24 cellular contexts compared by ENCODE assay signal in the genomic region with DNA sequence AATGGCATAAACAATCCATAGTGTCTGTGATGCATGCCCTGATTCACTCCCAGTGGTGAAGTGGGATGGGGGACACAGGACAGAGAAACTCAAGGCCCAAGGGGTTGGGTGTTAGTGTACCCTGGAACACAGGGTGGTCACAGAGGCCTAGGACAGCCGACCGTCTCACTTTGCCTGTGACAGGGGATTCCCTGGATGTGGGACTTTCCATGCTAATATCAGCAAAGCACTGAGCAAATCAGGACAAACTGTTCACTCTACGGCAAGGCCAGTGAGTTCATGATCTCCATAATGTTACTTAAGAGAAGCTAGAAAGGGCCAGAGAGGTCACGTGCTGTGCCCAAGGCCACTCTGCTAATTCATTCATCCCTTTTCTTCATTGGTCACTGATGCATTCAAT.
A peak's percentile ranks its signal among the peaks of the same experiment; 100 is the strongest.
DNase-seq lines count a peak whose midpoint lies in the region; ATAC-seq, FAIRE-seq and TF ChIP-seq lines count a peak whose summit lies in the region.
"Had no signal": no experiment of that assay in that cellular context is flagged by ENCODE, and none has a peak within 500 bp of the region (broad histone marks: within the 10 kb centered on the region; RNA-seq: fewer than 3 reads in every experiment).

No MANE protein-coding gene starts in this region.

- peak overlapping the region; percentile 93 for H2AK5ac ChIP-seq in H1 (ENCODE audit: low read depth, low read length)

- H3K79me1 ChIP-seq in H1 (ENCODE audit: low read depth, low read length), result no peaks in the 10 kb centered on the region

- no peak overlapping the region for H3K14ac ChIP-seq in H1 (ENCODE audit: insufficient read length)

- no peak for TF ChIP-seq EP300 in H1 (IDR thresholded peaks at IDR 0.05; ENCODE audit: borderline replicate concordance in 1 of 2, low read depth in 2 of 2, low read length in 2 of 2)

- H3K56ac ChIP-seq in H1 (replicated peaks; ENCODE audit: insufficient read length, low read depth, low read length), result no peak overlapping the region

- no peak overlapping the region for H3K4me3 Mint-ChIP-seq in effector memory CD8-positive, alpha-beta T cell
- H3K4me3 Mint-ChIP-seq: activated CD4-positive, alpha-beta T cell treated with anti-CD3 and anti-CD28 coated beads, Interleukin-2, amount 10 ng/mL, durations not matched to agents 24 days and 14 days; activated T-cell treated with anti-CD3 and anti-CD28 coated beads, Interleukin-2, amount 50 U/mL, for 24 hours; neural progenitor cell had no signal

- H4K91ac ChIP-seq in H1 (replicated peaks; ENCODE audit: insufficient read length, low read length), result no peak overlapping the region

- H3K18ac ChIP-seq in H1 (ENCODE audit: extremely low read depth, low read length), result no peak overlapping the region

- TF ChIP-seq RAD21 in H1 (IDR thresholded peaks at IDR 0.05 in 1 of 2, conservative IDR thresholded peaks at IDR 0.05 in 1 of 2; ENCODE audit: low read depth in 2 of 2, low read length in 2 of 2), result no peak

- TF ChIP-seq POLR2A in GM12891 (IDR thresholded peaks at IDR 0.05; ENCODE audit: low read depth, low read length) (no peak), H1 (IDR thresholded peaks at IDR 0.05; ENCODE audit: control extremely low read depth in 1 of 2, low read depth in 2 of 2, low read length in 2 of 2) (no peak)

- H3K9me3 Mint-ChIP-seq in effector memory CD8-positive, alpha-beta T cell, result no peaks in the 10 kb centered on the region
- H3K9me3 Mint-ChIP-seq: neural progenitor cell had no signal

- no peaks in the 10 kb centered on the region for H3K79me2 ChIP-seq in H1 (ENCODE audit: control insufficient read depth in 1 of 2, insufficient read depth in 2 of 2, low read length in 2 of 2)

- no peaks in the 10 kb centered on the region; a peak in 1 of 8 replicates for H3K36me3 ChIP-seq in H1 (ENCODE audit: control insufficient read depth in 2 of 4, insufficient read depth in 4 of 4, low read length in 3 of 4)
- H3K36me3 ChIP-seq: ascending aorta, neural progenitor cell, pancreas, SJSA1, thyroid gland, uterus had no signal

- no peak overlapping the region for H3K23ac ChIP-seq in H1 (ENCODE audit: insufficient read length)

- H2BK20ac ChIP-seq in H1 (ENCODE audit: low read length), result peak overlapping the region; percentile 64; the same call in 1 of the 2 replicates

- DNase-seq in GM12891 (ENCODE audit: insufficient read length, low spot score), result no peak
- DNase-seq in H1 (ENCODE audit: low read depth in 1 of 2, low spot score in 2 of 2), result no peak
- DNase-seq in effector memory CD8-positive, alpha-beta T cell, result no peak
- no peak for DNase-seq in activated gamma-delta T cell (lab: John Stamatoyannopoulos, UW)
- DNase-seq in NCI-H774 (lab: John Stamatoyannopoulos, UW), result no peak
- DNase-seq: activated CD4-positive, alpha-beta T cell treated with anti-CD3 and anti-CD28 coated beads, Interleukin-2, amount 10 ng/mL, durations not matched to agents 24 days and 14 days; activated gamma-delta T cell treated with Interleukin-2 at 50 U/mL for 16 hours; activated T-cell treated with anti-CD3 and anti-CD28 coated beads, Interleukin-2, amount 50 U/mL, for 24 hours; erythroblast; glutamatergic neuron; NCI-H446 treated with DMSO at 0.1 percent for 48 hours; pancreas; stimulated activated naive CD8-positive, alpha-beta T cell treated with anti-CD3 and anti-CD28 coated beads, Interleukin-15, Interleukin-2, amounts not matched to agents 100 U/mL and 50 U/mL, for 24 hours; thyroid gland; uterus had no signal

- H3K27ac Mint-ChIP-seq in effector memory CD8-positive, alpha-beta T cell, result no peak overlapping the region
- H3K27ac Mint-ChIP-seq: activated T-cell treated with anti-CD3 and anti-CD28 coated beads, Interleukin-2, amount 50 U/mL, for 24 hours; neural progenitor cell had no signal

- no peaks in the 10 kb centered on the region for H3K27me3 ChIP-seq in H1 (replicated peaks in 1 of 4; ENCODE audit: control insufficient read depth in 3 of 4, extremely low read depth in 1 of 4, insufficient read depth in 3 of 4, low read length in 3 of 4)
- H3K27me3 ChIP-seq: ascending aorta, neural progenitor cell, pancreas, SJSA1, thyroid gland, uterus had no signal

- H3K9ac ChIP-seq in H1 (replicated peaks in 1 of 4; ENCODE audit: extremely low read depth in 1 of 4, low read depth in 3 of 4, low read length in 3 of 4), result no peak overlapping the region
- H3K9ac ChIP-seq: neural progenitor cell had no signal

- POLR2A ChIA-PET in H1 (lab: Charles Lee; ENCODE audit: partially characterized antibody), result interaction anchor here (0.7 kb wide), 1 partner anchor 133 kb away, joined by 4 read pairs; no protein-coding TSS in a partner anchor

- H3K4ac ChIP-seq in H1 (replicated peaks; ENCODE audit: insufficient read length, low read depth, low read length), result no peak overlapping the region

- H3K23me2 ChIP-seq in H1 (ENCODE audit: low read depth, low read length), result no peaks in the 10 kb centered on the region

- H4K5ac ChIP-seq in H1 (ENCODE audit: insufficient read length, low read depth, low read length), result no peak overlapping the region

- TF ChIP-seq CTCF in H1 (IDR thresholded peaks at IDR 0.05; ENCODE audit: control extremely low read depth in 1 of 3, insufficient read depth in 1 of 3, low read depth in 1 of 3, low read length in 3 of 3), result no peak

- FAIRE-seq in GM12891 (lab: Jason Lieb, UNC), result peak; percentile 43
- no peak for FAIRE-seq in H1 (lab: Jason Lieb, UNC)
- FAIRE-seq: colon, pancreas had no signal

- H3K27ac ChIP-seq in H1 (ENCODE audit: low read depth, low read length), result no peak overlapping the region
- H3K27ac ChIP-seq: ascending aorta, C4-2B, neural progenitor cell, pancreas, SJSA1, thyroid gland, uterus had no signal

- WGBS in H1 (ENCODE audit: extremely low coverage in 1 of 2, insufficient coverage in 1 of 2, insufficient read length in 1 of 2, insufficient replicate concordance in 2 of 2, low coverage in 1 of 2, low lambda C conversion rate in 2 of 2, missing lambda C conversion rate in 1 of 2), 2 experiments, result 89% methylated on average over 4 of the region's 4 CpGs; no CpG with 5 or more reads in 1 of the 2 experiments

- no peaks in the 10 kb centered on the region for H3K9me3 ChIP-seq in H1 (ENCODE audit: insufficient read depth in 2 of 2, low read depth in 1 of 2, low read length in 1 of 2)
- H3K9me3 ChIP-seq: ascending aorta, pancreas, SJSA1, thyroid gland, uterus had no signal

- no peak overlapping the region for H3K4me3 ChIP-seq in H1 (ENCODE audit: extremely low read depth in 1 of 4, insufficient read depth in 2 of 4, low read depth in 3 of 4, low read length in 4 of 4)
- H3K4me3 ChIP-seq: ascending aorta, neural progenitor cell, pancreas, SJSA1, thyroid gland, uterus had no signal

- peaks cover 3% of the 10 kb centered on the region for H3K36me3 Mint-ChIP-seq in effector memory CD8-positive, alpha-beta T cell (ENCODE audit: insufficient read depth)
- H3K36me3 Mint-ChIP-seq: neural progenitor cell had no signal

- ATAC-seq in GM21360 (IDR thresholded peaks at IDR 0.05; ENCODE audit: unreplicated experiment), result peak; percentile 67
- peak; percentile 75 for ATAC-seq in HG03432 (IDR thresholded peaks at IDR 0.05; ENCODE audit: unreplicated experiment)
- ATAC-seq in GM19023 (IDR thresholded peaks at IDR 0.05; ENCODE audit: unreplicated experiment), result no peak
- ATAC-seq in effector memory CD8-positive, alpha-beta T cell (replicated peaks), result no peak
- ATAC-seq: left lobe of liver; stimulated activated naive CD8-positive, alpha-beta T cell treated with anti-CD3 and anti-CD28 coated beads, Interleukin-15, Interleukin-2, amounts not matched to agents 100 U/mL and 50 U/mL, for 24 hours had no signal

- peak overlapping the region; percentile 61; the same call in 1 of the 2 replicates for H2BK5ac ChIP-seq in H1 (ENCODE audit: low read depth, low read length)

- H2BK12ac ChIP-seq in H1 (ENCODE audit: low read depth, low read length), result peak overlapping the region; percentile 88; the same call in 1 of the 2 replicates

- H3K4me2 ChIP-seq in H1 (ENCODE audit: insufficient read depth in 1 of 2, low read depth in 2 of 2, low read length in 2 of 2), result no peak overlapping the region
- H3K4me2 ChIP-seq: neural progenitor cell had no signal

- no peak overlapping the region for H2BK15ac ChIP-seq in H1 (ENCODE audit: low read length)

- 0 out of 2 replicates have a peak overlapping the region, but pooled peaks have one; percentile 55 for H2AFZ ChIP-seq in H1 (ENCODE audit: low read length)

- no peak overlapping the region for H2BK120ac ChIP-seq in H1 (replicated peaks; ENCODE audit: low read depth, low read length)

- H4K20me1 ChIP-seq in H1 (replicated peaks in 1 of 2; ENCODE audit: control insufficient read depth in 1 of 2, insufficient read depth in 2 of 2, low read length in 2 of 2), result no peaks in the 10 kb centered on the region

- no peaks in the 10 kb centered on the region for H3K27me3 Mint-ChIP-seq in effector memory CD8-positive, alpha-beta T cell
- H3K27me3 Mint-ChIP-seq: activated CD4-positive, alpha-beta T cell treated with anti-CD3 and anti-CD28 coated beads, Interleukin-2, amount 10 ng/mL, durations not matched to agents 24 days and 14 days; activated T-cell treated with anti-CD3 and anti-CD28 coated beads, Interleukin-2, amount 50 U/mL, for 24 hours had no signal

- CTCF ChIA-PET in H1 (lab: Charles Lee; ENCODE audit: partially characterized antibody), result interaction anchor here (0.6 to 6.1 kb wide), 27 partner anchors 8 to 244 kb away, joined by 3 to 50 read pairs (median 5); no protein-coding TSS in a partner anchor

- peaks cover 0 to 2% of the 10 kb centered on the region in 2 donors for H3K4me1 Mint-ChIP-seq in effector memory CD8-positive, alpha-beta T cell (ENCODE audit: low read depth in 2 of 2)
- H3K4me1 Mint-ChIP-seq: neural progenitor cell had no signal

- H3K4me1 ChIP-seq in H1 (replicated peaks in 1 of 4; ENCODE audit: control insufficient read depth in 3 of 4, insufficient read depth in 4 of 4, low read length in 3 of 4), result peaks cover 0 to 2% (median 0%) of the 10 kb centered on the region in 4 experiments; a peak in 2 of 7 replicates
- H3K4me1 ChIP-seq: ascending aorta, neural progenitor cell, pancreas, SJSA1, thyroid gland, uterus had no signal

- H4K8ac ChIP-seq in H1 (ENCODE audit: extremely low read depth, insufficient read depth, low read length), result no peak overlapping the region

TF ChIP-seq in GM12891, 5 proteins besides CTCF, POLR2A, EP300 and RAD21:
- TF ChIP-seq POLR2AphosphoS5 (IDR thresholded peaks at IDR 0.05; ENCODE audit: low read depth, low read length) (no peak), SPI1 (IDR thresholded peaks at IDR 0.05; ENCODE audit: low read depth, low read length) (no peak), TAF1 (IDR thresholded peaks at IDR 0.05; ENCODE audit: low read depth, low read length) (no peak), PAX5 (IDR thresholded peaks at IDR 0.05; ENCODE audit: insufficient read depth, low read length, severe bottlenecking) (no peak), POU2F2 (IDR thresholded peaks at IDR 0.05; ENCODE audit: low read depth, low read length) (no peak)

TF ChIP-seq in H1, 55 proteins besides CTCF, POLR2A, EP300 and RAD21:
- TF ChIP-seq CREB1 (IDR thresholded peaks at IDR 0.05), result no peak

Comparison
In these comparisons a context has a peak if more than half of its experiments do, and no peak if none do; other contexts are left out.
1. ATAC-seq: peak in GM21360 (single experiment) and HG03432 (single experiment); none in GM19023 (single experiment) and effector memory CD8-positive, alpha-beta T cell (single experiment).